Comparison of ENCODE assay signal across 8 cellular contexts in the genomic region with DNA sequence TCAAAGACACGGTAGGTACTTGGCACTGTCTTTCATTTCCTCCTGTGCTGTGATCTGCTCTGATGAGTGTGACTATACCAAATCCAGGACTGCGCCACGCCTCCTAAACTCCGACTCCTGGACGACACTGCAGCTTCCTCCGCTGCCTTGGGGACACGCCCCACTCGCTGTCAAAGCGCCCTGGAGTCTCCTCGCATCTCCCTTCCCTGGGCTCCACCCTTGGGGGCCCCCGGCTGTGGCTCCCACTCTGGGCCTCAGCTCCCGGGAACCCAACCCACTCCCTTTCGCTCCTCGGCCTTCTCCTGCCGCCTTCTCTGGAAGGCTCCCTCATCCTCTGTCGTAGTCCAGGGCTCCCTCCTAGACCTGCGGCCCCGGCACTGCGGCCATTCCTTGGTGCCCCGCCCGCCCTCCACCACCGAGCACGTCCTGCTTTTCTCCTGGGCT.
DNase-seq lines count a peak whose midpoint lies in the region; ATAC-seq and TF ChIP-seq lines count a peak whose summit lies in the region.

No MANE protein-coding gene starts in this region.

- H3K9ac ChIP-seq in ES-I3 (ENCODE audit: low read depth, low read length) (peak overlapping the region; percentile 44; the same call in 1 of the 2 replicates), skeletal muscle satellite cell (ENCODE audit: low read depth, low read length) (no peak overlapping the region)

- peak overlapping the region; percentile 80 for H3K4me2 ChIP-seq in skeletal muscle satellite cell (ENCODE audit: low read length)

- H3K36me3 ChIP-seq in ES-I3 (ENCODE audit: insufficient read depth, low read length), result no peaks in the 10 kb centered on the region
- H3K36me3 ChIP-seq in skeletal muscle satellite cell (ENCODE audit: insufficient read depth, low read length), result no peaks in the 10 kb centered on the region

- no peaks in the 10 kb centered on the region for H3K27me3 ChIP-seq in skeletal muscle satellite cell (ENCODE audit: control insufficient read depth, insufficient read depth, low read length)

- H3K9me3 ChIP-seq in ES-I3 (ENCODE audit: control insufficient read depth, insufficient read depth, low read length) (no peaks in the 10 kb centered on the region), skeletal muscle satellite cell (replicated peaks; ENCODE audit: low read length) (no peaks in the 10 kb centered on the region)

- TF ChIP-seq CTCF in fibroblast of villous mesenchyme (IDR thresholded peaks at IDR 0.05; ENCODE audit: insufficient read depth, low read depth, low read length), result no peak

- no peak for ATAC-seq in HG03280 (IDR thresholded peaks at IDR 0.05; ENCODE audit: unreplicated experiment)
- no peak for ATAC-seq in HG03175 (IDR thresholded peaks at IDR 0.05; ENCODE audit: unreplicated experiment)
- no peak for ATAC-seq in GM21447 (IDR thresholded peaks at IDR 0.05; ENCODE audit: unreplicated experiment)

- H3K4me3 ChIP-seq in fibroblast of villous mesenchyme (ENCODE audit: low read depth, low read length) (peak overlapping the region; percentile 52), skeletal muscle satellite cell (ENCODE audit: low read length) (peak overlapping the region; percentile 62)

- H3K4me1 ChIP-seq in ES-I3 (ENCODE audit: insufficient read depth, low read length) (peaks cover 12% of the 10 kb centered on the region; the same call in 1 of the 2 replicates), skeletal muscle satellite cell (ENCODE audit: control insufficient read depth, insufficient read depth, low read length) (no peaks in the 10 kb centered on the region)

- DNase-seq in T-helper 2 cell (peak in 3 of 5 experiments; percentile 7 to 23 (median 13)), fibroblast of villous mesenchyme (ENCODE audit: low read depth) (peak; percentile 22), DMS153 (lab: John Stamatoyannopoulos, UW) (no peak)
